1 cellular context compared by ENCODE assay signal in the genomic region with DNA sequence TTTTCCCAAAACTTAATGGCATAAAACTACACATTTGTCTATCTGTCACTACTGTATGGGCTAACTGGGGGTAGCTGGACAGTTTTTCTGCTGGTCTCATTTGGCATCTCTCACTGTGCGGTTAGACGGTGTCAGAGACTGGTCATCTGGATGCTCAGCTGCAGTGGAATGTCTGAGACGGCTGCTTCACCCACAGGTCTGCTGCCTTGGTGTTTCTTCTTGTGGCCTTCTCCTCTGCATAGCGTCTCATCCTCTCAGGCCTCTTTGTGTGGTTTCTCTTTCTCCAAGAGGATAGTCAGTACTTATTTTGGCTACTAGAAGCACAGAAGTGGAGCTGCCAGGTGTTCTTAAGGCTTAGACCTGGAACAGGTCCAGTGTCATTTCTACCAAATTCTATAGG.
TF ChIP-seq lines count a peak whose summit lies in the region.

No MANE protein-coding gene starts in this region.

TF ChIP-seq in WTC11, 78 proteins besides CTCF, POLR2A, EP300 and RAD21 (continued from another document):
- TF ChIP-seq, protein P1, sequence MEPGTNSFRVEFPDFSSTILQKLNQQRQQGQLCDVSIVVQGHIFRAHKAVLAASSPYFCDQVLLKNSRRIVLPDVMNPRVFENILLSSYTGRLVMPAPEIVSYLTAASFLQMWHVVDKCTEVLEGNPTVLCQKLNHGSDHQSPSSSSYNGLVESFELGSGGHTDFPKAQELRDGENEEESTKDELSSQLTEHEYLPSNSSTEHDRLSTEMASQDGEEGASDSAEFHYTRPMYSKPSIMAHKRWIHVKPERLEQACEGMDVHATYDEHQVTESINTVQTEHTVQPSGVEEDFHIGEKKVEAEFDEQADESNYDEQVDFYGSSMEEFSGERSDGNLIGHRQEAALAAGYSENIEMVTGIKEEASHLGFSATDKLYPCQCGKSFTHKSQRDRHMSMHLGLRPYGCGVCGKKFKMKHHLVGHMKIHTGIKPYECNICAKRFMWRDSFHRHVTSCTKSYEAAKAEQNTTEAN (CRISPR knock-in tag; IDR thresholded peaks at IDR 0.05), result no peak
- TF ChIP-seq CREM (CRISPR knock-in tag; IDR thresholded peaks at IDR 0.05) (no peak), ZNF219 (CRISPR knock-in tag; IDR thresholded peaks at IDR 0.05; ENCODE audit: borderline replicate concordance) (no peak), ZNF317 (CRISPR knock-in tag; IDR thresholded peaks at IDR 0.05; ENCODE audit: borderline replicate concordance, low read depth) (no peak), NR1H2 (CRISPR knock-in tag; IDR thresholded peaks at IDR 0.05) (no peak), TEAD4 (CRISPR knock-in tag; IDR thresholded peaks at IDR 0.05) (no peak)
- TF ChIP-seq, protein P2, sequence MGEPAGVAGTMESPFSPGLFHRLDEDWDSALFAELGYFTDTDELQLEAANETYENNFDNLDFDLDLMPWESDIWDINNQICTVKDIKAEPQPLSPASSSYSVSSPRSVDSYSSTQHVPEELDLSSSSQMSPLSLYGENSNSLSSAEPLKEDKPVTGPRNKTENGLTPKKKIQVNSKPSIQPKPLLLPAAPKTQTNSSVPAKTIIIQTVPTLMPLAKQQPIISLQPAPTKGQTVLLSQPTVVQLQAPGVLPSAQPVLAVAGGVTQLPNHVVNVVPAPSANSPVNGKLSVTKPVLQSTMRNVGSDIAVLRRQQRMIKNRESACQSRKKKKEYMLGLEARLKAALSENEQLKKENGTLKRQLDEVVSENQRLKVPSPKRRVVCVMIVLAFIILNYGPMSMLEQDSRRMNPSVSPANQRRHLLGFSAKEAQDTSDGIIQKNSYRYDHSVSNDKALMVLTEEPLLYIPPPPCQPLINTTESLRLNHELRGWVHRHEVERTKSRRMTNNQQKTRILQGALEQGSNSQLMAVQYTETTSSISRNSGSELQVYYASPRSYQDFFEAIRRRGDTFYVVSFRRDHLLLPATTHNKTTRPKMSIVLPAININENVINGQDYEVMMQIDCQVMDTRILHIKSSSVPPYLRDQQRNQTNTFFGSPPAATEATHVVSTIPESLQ (CRISPR knock-in tag; IDR thresholded peaks at IDR 0.05), result no peak
